8 cellular contexts compared by ENCODE assay signal in the genomic region with DNA sequence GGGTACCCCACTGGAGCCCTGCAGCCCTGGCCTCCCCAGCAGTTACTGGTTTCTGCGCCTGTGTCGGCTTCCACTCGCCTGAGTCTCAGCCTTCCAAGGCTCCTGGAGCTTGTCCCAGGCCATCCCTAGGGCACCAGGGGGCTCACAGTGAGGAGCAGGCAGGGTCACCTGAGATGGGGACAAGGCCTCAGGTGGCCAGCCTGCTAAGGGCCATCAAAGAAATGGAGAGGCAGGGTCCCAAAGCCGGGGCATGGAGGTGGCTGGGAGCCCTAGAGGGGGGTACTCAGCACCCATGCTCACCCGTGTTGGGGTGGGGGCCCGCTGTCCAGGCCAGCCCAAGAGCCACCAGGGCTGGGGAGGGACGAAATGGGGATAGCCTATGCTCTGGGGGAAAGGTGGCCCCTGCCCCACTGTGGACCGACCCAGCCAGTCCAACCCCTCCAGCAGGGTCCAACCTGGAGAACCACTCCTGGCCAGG. TPM values are rescaled to one million over a fixed set of nuclear protein-coding genes. Genes with fewer than 3 reads are reported as not detected.
DNase-seq lines count a peak whose midpoint lies in the region; TF ChIP-seq lines count a peak whose summit lies in the region.

No MANE protein-coding gene starts in this region.

- no peak for TF ChIP-seq CTCF in GM12865 (IDR thresholded peaks at IDR 0.05; ENCODE audit: insufficient read depth, low read depth, low read length, missing control alignments)
- no peak for TF ChIP-seq CTCF in fibroblast of villous mesenchyme (IDR thresholded peaks at IDR 0.05; ENCODE audit: insufficient read depth, low read depth, low read length)
- no peak for TF ChIP-seq CTCF in retinal pigment epithelial cell (conservative IDR thresholded peaks at IDR 0.05; ENCODE audit: low read depth, low read length)

- no peaks in the 10 kb centered on the region for H3K27me3 Mint-ChIP-seq in T-helper 1 cell treated with Interleukin-12 subunit alpha and Interleukin-12 subunit beta and Interleukin-4 antibody, amounts not matched to agents 30 μg/mL and 1 μg/mL, for 36 hours (ENCODE audit: low read depth)

- peak overlapping the region; percentile 26 for H3K27ac Mint-ChIP-seq in T-helper 1 cell treated with Interleukin-12 subunit alpha and Interleukin-12 subunit beta and Interleukin-4 antibody, amounts not matched to agents 30 μg/mL and 1 μg/mL, for 36 hours

- no peaks in the 10 kb centered on the region for H3K9me3 Mint-ChIP-seq in T-helper 1 cell treated with Interleukin-12 subunit alpha and Interleukin-12 subunit beta and Interleukin-4 antibody, amounts not matched to agents 30 μg/mL and 1 μg/mL, for 36 hours

- H3K4me1 Mint-ChIP-seq in T-helper 1 cell treated with Interleukin-12 subunit alpha and Interleukin-12 subunit beta and Interleukin-4 antibody, amounts not matched to agents 30 μg/mL and 1 μg/mL, for 36 hours (ENCODE audit: low read depth): peaks cover 6% of the 10 kb centered on the region

- peak overlapping the region; percentile 69 for H3K4me3 Mint-ChIP-seq in T-helper 1 cell treated with Interleukin-12 subunit alpha and Interleukin-12 subunit beta and Interleukin-4 antibody, amounts not matched to agents 30 μg/mL and 1 μg/mL, for 36 hours

- peaks cover 4% of the 10 kb centered on the region for H3K36me3 Mint-ChIP-seq in T-helper 1 cell treated with Interleukin-12 subunit alpha and Interleukin-12 subunit beta and Interleukin-4 antibody, amounts not matched to agents 30 μg/mL and 1 μg/mL, for 36 hours (ENCODE audit: low read depth)

- DNase-seq in GM12865 (ENCODE audit: low read depth) (peak; percentile 10), fibroblast of villous mesenchyme (ENCODE audit: low read depth) (no peak), retinal pigment epithelial cell (ENCODE audit: low read depth) (no peak), G401 (ENCODE audit: low spot score) (no peak), C1 segment of cervical spinal cord (lab: John Stamatoyannopoulos, UW) (no peak), DMS153 (lab: John Stamatoyannopoulos, UW) (no peak), NCI-H524 (lab: John Stamatoyannopoulos, UW) (no peak)

- H3K4me3 ChIP-seq in GM12865 (ENCODE audit: low read depth, low read length) (peak overlapping the region; percentile 94), fibroblast of villous mesenchyme (ENCODE audit: low read depth, low read length) (peak overlapping the region; percentile 72), retinal pigment epithelial cell (ENCODE audit: low read length) (peak overlapping the region; percentile 74)

- in situ Hi-C loops in G401 (cut with HindIII; ENCODE audit: low sequenced_read_pairs): no loop called here

RNA-seq across cellular contexts. Expression of a gene that starts 1.3 kb away (rescaled TPM):
- total RNA-seq in fibroblast of villous mesenchyme: 274 and 280 TPM in 2 replicates
- 333 and 346 TPM in 2 replicates for total RNA-seq in G401 (2014; rRNA removed; shearing (Covaris generic))

RNA-seq across cellular contexts. Expression of a gene that starts 31.1 kb away (rescaled TPM):
- 56.1 and 64.4 TPM in 2 replicates for total RNA-seq in fibroblast of villous mesenchyme
- total RNA-seq in G401 (2014; rRNA removed; shearing (Covaris generic)): 140 and 144 TPM in 2 replicates

RNA-seq across cellular contexts. Expression of a gene that starts 45.0 kb away (rescaled TPM):
- 104 and 109 TPM in 2 replicates for total RNA-seq in fibroblast of villous mesenchyme
- 129 and 153 TPM in 2 replicates for total RNA-seq in G401 (2014; rRNA removed; shearing (Covaris generic))

RNA-seq across cellular contexts. Expression of a gene that starts 45.1 kb away (rescaled TPM):
- total RNA-seq in fibroblast of villous mesenchyme: 39.6 and 47.5 TPM in 2 replicates
- total RNA-seq in G401 (2014; rRNA removed; shearing (Covaris generic)): 41.2 and 41.5 TPM in 2 replicates

RNA-seq across cellular contexts. Expression of a gene that starts 59.3 kb away (rescaled TPM):
- 40.6 and 51.9 TPM in 2 replicates for total RNA-seq in fibroblast of villous mesenchyme
- total RNA-seq in G401 (2014; rRNA removed; shearing (Covaris generic)): 131 and 135 TPM in 2 replicates
